Comparison of ENCODE assay signal across 1 cellular context in genomic region chr1:9538669-9539164, GRCh38.
TF ChIP-seq lines count a peak whose summit lies in the region.

No MANE protein-coding gene starts in this region.

TF ChIP-seq in endothelial cell of umbilical vein, 7 proteins besides CTCF, POLR2A, EP300 and RAD21:
- TF ChIP-seq MAX (IDR thresholded peaks at IDR 0.05; ENCODE audit: insufficient read depth, insufficient read length), result no peak
- TF ChIP-seq POLR2AphosphoS5 (IDR thresholded peaks at IDR 0.05; ENCODE audit: insufficient read depth, low read depth, low read length), result no peak
- no peak for TF ChIP-seq GATA2 (IDR thresholded peaks at IDR 0.05; ENCODE audit: insufficient read depth, insufficient read length, low read depth, low read length)
- TF ChIP-seq FOS (IDR thresholded peaks at IDR 0.05; ENCODE audit: borderline replicate concordance, insufficient read depth, low read length), result no peak
- no peak for TF ChIP-seq EZH2 (IDR thresholded peaks at IDR 0.05; ENCODE audit: borderline replicate concordance, low read depth, low read length, severe bottlenecking)
- TF ChIP-seq JUN (IDR thresholded peaks at IDR 0.05; ENCODE audit: borderline replicate concordance, insufficient read depth, insufficient read length, low read depth), result no peak
